In genomic region chr11:73310076-73310475, GRCh38 we compare ENCODE assay signal across 1 cellular context.
TF ChIP-seq lines count a peak whose summit lies in the region.

No MANE protein-coding gene starts in this region.

TF ChIP-seq in HepG2, 621 proteins besides CTCF, POLR2A, EP300 and RAD21:
- TF ChIP-seq DZIP1 (CRISPR knock-in tag; IDR thresholded peaks at IDR 0.05) (no peak), ZSCAN30 (CRISPR knock-in tag; IDR thresholded peaks at IDR 0.05) (no peak), ZNF180 (CRISPR knock-in tag; IDR thresholded peaks at IDR 0.05; ENCODE audit: borderline replicate concordance, low read depth) (no peak), ARID2 (CRISPR knock-in tag; IDR thresholded peaks at IDR 0.05; ENCODE audit: borderline replicate concordance) (0 out of 2 replicates have a peak, but pooled peaks have one; percentile 30), ZNF282 (IDR thresholded peaks at IDR 0.05; ENCODE audit: partially characterized antibody) (no peak), ZNF704 (CRISPR knock-in tag; IDR thresholded peaks at IDR 0.05; ENCODE audit: borderline replicate concordance) (no peak), ZNF343 (CRISPR knock-in tag; IDR thresholded peaks at IDR 0.05) (0 out of 2 replicates have a peak, but pooled peaks have one; percentile 16), ETS1 (CRISPR knock-in tag; IDR thresholded peaks at IDR 0.05) (no peak), SOX5 (CRISPR knock-in tag; IDR thresholded peaks at IDR 0.05; ENCODE audit: borderline replicate concordance) (no peak), HNRNPH1 (optimal IDR thresholded peaks at IDR 0.05; ENCODE audit: low read depth, low read length) (no peak), CCAR2 (optimal IDR thresholded peaks at IDR 0.05; ENCODE audit: low read depth, low read length) (no peak), MTF2 (CRISPR knock-in tag; IDR thresholded peaks at IDR 0.05; ENCODE audit: borderline replicate concordance) (no peak)
